16 cellular contexts compared by ENCODE assay signal in genomic region chr13:46383383-46383782, GRCh38. TPM values are rescaled to one million over a fixed set of nuclear protein-coding genes. Genes with fewer than 3 reads are reported as not detected.
DNase-seq lines count a peak whose midpoint lies in the region; FAIRE-seq and TF ChIP-seq lines count a peak whose summit lies in the region.
"Had no signal": no experiment of that assay in that cellular context is flagged by ENCODE, and none has a peak within 500 bp of the region (broad histone marks: within the 10 kb centered on the region; RNA-seq: fewer than 3 reads in every experiment).

No MANE protein-coding gene starts in this region.

- H2AFZ ChIP-seq in OCI-LY7 (ENCODE audit: low read length): no peak overlapping the region

- POLR2A ChIA-PET in OCI-LY7 (lab: Charles Lee): interaction anchor here (0.7 to 6.5 kb wide), 6 partner anchors 10 to 210 kb away, joined by 3 to 211 read pairs (median 5); no protein-coding TSS in a partner anchor

- no peak for TF ChIP-seq POLR2A in GM12892 (IDR thresholded peaks at IDR 0.05; ENCODE audit: low read depth, low read length)
- no peak for TF ChIP-seq POLR2A in testis (IDR thresholded peaks at IDR 0.05)

- H3K4me3 ChIP-seq in OCI-LY7 (ENCODE audit: low read depth, low read length, poor library complexity, severe bottlenecking) (peak overlapping the region; percentile 89), neutrophil (ENCODE audit: low read depth in 1 of 2, low read length in 1 of 2) (peak overlapping the region in 1 of 2 experiments; percentile 49), testis (no peak overlapping the region), WERI-Rb-1 (ENCODE audit: low read depth, low read length) (no peak overlapping the region)
- H3K4me3 ChIP-seq: body of pancreas, lower lobe of right lung had no signal

- H3K36me3 ChIP-seq in OCI-LY7 (ENCODE audit: insufficient read depth, low read length) (peaks cover 83% of the 10 kb centered on the region), neutrophil (peaks cover 4% of the 10 kb centered on the region), testis (ENCODE audit: low read depth, missing control alignments) (no peaks in the 10 kb centered on the region), WERI-Rb-1 (no peaks in the 10 kb centered on the region)
- H3K36me3 ChIP-seq: lower lobe of right lung had no signal

- H3K9me3 ChIP-seq in OCI-LY7 (ENCODE audit: low read length) (no peaks in the 10 kb centered on the region), neutrophil (no peaks in the 10 kb centered on the region), testis (no peaks in the 10 kb centered on the region), WERI-Rb-1 (ENCODE audit: severe bottlenecking) (no peaks in the 10 kb centered on the region)
- H3K9me3 ChIP-seq: body of pancreas, lower lobe of right lung had no signal

- H3K27me3 ChIP-seq in neutrophil (no peaks in the 10 kb centered on the region), testis (no peaks in the 10 kb centered on the region), WERI-Rb-1 (ENCODE audit: insufficient read depth, low read depth, severe bottlenecking) (no peaks in the 10 kb centered on the region)
- H3K27me3 ChIP-seq: body of pancreas had no signal

- H3K27ac ChIP-seq in OCI-LY7 (ENCODE audit: low read depth, low read length, poor library complexity, severe bottlenecking) (peak overlapping the region; percentile 96), neutrophil (peak overlapping the region; percentile 89), testis (no peak overlapping the region), WERI-Rb-1 (no peak overlapping the region)
- H3K27ac ChIP-seq: body of pancreas, lower lobe of right lung had no signal

- peaks cover 99% of the 10 kb centered on the region for H3K79me2 ChIP-seq in OCI-LY7 (ENCODE audit: insufficient read depth, low read depth, low read length)

- CTCF ChIA-PET in OCI-LY7 (lab: Charles Lee; ENCODE audit: unreplicated experiment): interaction anchor here (0.7 kb wide), 1 partner anchor 8 kb away, joined by 4 read pairs; no protein-coding TSS in a partner anchor

- DNase-seq in NCI-H1105 treated with DMSO at 0.1 percent for 48 hours (lab: John Stamatoyannopoulos, UW): peak; percentile 2
- DNase-seq in NCI-H1105 (lab: John Stamatoyannopoulos, UW): no peak
- no peak for DNase-seq in GM12892 (ENCODE audit: insufficient read length)
- peak; percentile 89 for DNase-seq in OCI-LY7 (ENCODE audit: low spot score)
- no peak for DNase-seq in stimulated activated CD4-positive, alpha-beta T cell treated with anti-CD3 and anti-CD28 coated beads, Interleukin-15, amount 100 ng/mL, for 24 hours
- DNase-seq in testis: no peak
- DNase-seq in WERI-Rb-1: no peak
- DNase-seq: 8988T; body of pancreas; Karpas-422; lower lobe of right lung; NCI-H146; stimulated activated CD4-positive, alpha-beta T cell treated with anti-CD3 and anti-CD28 coated beads, Interleukin-4, amount 100 ng/mL, for 24 hours; T-helper 9 cell had no signal

- TF ChIP-seq CTCF in OCI-LY7 (conservative IDR thresholded peaks at IDR 0.05; ENCODE audit: low read length) (no peak), neutrophil (IDR thresholded peaks at IDR 0.05) (no peak), testis (IDR thresholded peaks at IDR 0.05) (no peak), WERI-Rb-1 (IDR thresholded peaks at IDR 0.05; ENCODE audit: low read depth, low read length) (no peak)

- H3K9me2 ChIP-seq in OCI-LY7 (ENCODE audit: insufficient read depth, low read length): no peaks in the 10 kb centered on the region

- BruUV-seq in OCI-LY7 (replicated peaks; lab: Mats Ljungman, UMichigan): no TSS peak

- intact Hi-C loops in OCI-LY7 (cut with micrococcal nuclease; ENCODE audit: unreplicated experiment) (no loop called here), testis (cut with DNase I; ENCODE audit: low total_unique reads) (no loop called here)

- H4K20me1 ChIP-seq in OCI-LY7 (ENCODE audit: insufficient read depth, low read length): no peaks in the 10 kb centered on the region

- H3K4me2 ChIP-seq in OCI-LY7 (ENCODE audit: low read length): peak overlapping the region; percentile 93

- H3K4me1 ChIP-seq in OCI-LY7 (ENCODE audit: insufficient read depth, low read length, poor library complexity, severe bottlenecking) (peaks cover 60% of the 10 kb centered on the region), neutrophil (ENCODE audit: control insufficient read depth in 1 of 2, insufficient read depth in 1 of 2, low read depth in 1 of 2, low read length in 1 of 2) (peaks cover 88 to 89% of the 10 kb centered on the region in 2 experiments), testis (no peaks in the 10 kb centered on the region)

- FAIRE-seq in GM12892 (lab: Jason Lieb, UNC): peak; percentile 69
- FAIRE-seq: colon had no signal

RNA-seq across cellular contexts. Expression of gene RUBCNL, which starts 3.7 kb away (rescaled TPM):
- 15.0 TPM for polyA plus RNA-seq in GM12892 (2012; ENCODE audit: missing spikeins)
- 316 and 383 TPM in 2 replicates for total RNA-seq in OCI-LY7 (2014; rRNA removed; shearing (Covaris generic))
- total RNA-seq in OCI-LY7 (2022) (352 and 446 TPM in 2 replicates), testis (10 to 100 TPM; 18.3 to 45.6 TPM)
- polyA plus RNA-seq in testis (ENCODE audit: insufficient read depth, low read depth, low replicate concordance): 36.2 TPM

Comparison
In these comparisons a context has a peak if more than half of its experiments do, and no peak if none do; other contexts are left out.
1. DNase-seq: peak in NCI-H1105 treated with DMSO at 0.1 percent for 48 hours (single experiment) and OCI-LY7 (single experiment); none in NCI-H1105 (single experiment), GM12892 (single experiment), stimulated activated CD4-positive, alpha-beta T cell treated with anti-CD3 and anti-CD28 coated beads, Interleukin-15, amount 100 ng/mL, for 24 hours (single experiment), testis (single experiment) and WERI-Rb-1 (single experiment).
2. H3K27ac ChIP-seq: peak in OCI-LY7 (single experiment) and neutrophil (single experiment); none in testis (0 of 2) and WERI-Rb-1 (single experiment).
3. RNA of gene RUBCNL, which starts 3.7 kb away (total RNA-seq): 316 to 446 TPM in OCI-LY7; 18.3 to 45.6 TPM in testis; every median in the first group is over 4 times any median in the second.